In the genomic region with DNA sequence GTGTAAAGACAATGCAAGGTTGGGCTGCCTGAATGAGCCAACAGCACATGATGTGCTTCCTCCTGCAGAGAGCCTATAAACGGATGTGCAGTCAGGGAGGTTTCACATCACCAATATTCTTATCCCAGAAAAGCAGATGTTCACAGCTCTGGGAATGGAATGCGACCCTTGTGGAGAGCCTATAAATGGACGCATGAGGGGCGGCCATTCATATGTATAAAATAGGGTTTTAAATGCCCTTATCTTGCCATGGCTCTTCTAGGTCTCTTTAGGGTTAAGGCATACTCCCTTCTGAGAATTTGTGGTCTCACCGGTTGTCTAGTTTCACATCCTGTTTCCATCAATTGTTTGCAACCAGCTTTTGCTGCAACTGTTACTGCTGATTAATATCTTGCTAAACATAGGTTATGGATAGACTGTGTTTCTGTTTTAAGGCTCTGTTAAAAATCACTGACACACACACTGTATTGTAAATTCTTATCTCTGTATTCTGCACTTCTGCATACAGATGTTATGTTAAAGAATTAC, we compare ENCODE assay signal across 14 cellular contexts. TPM values are rescaled to one million over a fixed set of nuclear protein-coding genes. Genes with fewer than 3 reads are reported as not detected.
DNase-seq lines count a peak whose midpoint lies in the region; TF ChIP-seq lines count a peak whose summit lies in the region.
"Had no signal": no experiment of that assay in that cellular context is flagged by ENCODE, and none has a peak within 500 bp of the region (broad histone marks: within the 10 kb centered on the region; RNA-seq: fewer than 3 reads in every experiment).

No MANE protein-coding gene starts in this region.

- no peak overlapping the region for H2AFZ ChIP-seq in OCI-LY7 (ENCODE audit: low read length)

- TF ChIP-seq CTCF in GM12864 (IDR thresholded peaks at IDR 0.05; ENCODE audit: low read depth, low read length, missing control alignments) (no peak), OCI-LY7 (conservative IDR thresholded peaks at IDR 0.05; ENCODE audit: low read length) (no peak)

- H3K9me2 ChIP-seq in OCI-LY7 (ENCODE audit: insufficient read depth, low read length), result no peaks in the 10 kb centered on the region

- DNase-seq in CD1c-positive myeloid dendritic cell (ENCODE audit: extremely low spot score) (peak; percentile 85), GM12864 (ENCODE audit: low read depth) (peak; percentile 68), OCI-LY7 (ENCODE audit: low spot score) (peak; percentile 54), NCI-H187 (lab: John Stamatoyannopoulos, UW) (no peak), COLO829 (ENCODE audit: low spot score) (no peak), NCI-H1436 treated with DMSO at 0.1 percent for 48 hours (lab: John Stamatoyannopoulos, UW) (no peak)
- peak; percentile 58 for DNase-seq in central memory CD4-positive, alpha-beta T cell
- DNase-seq: activated CD4-positive, alpha-beta T cell treated with anti-CD3 and anti-CD28 coated beads, Interleukin-2, amount 50 U/mL, for 4 hours; anterior cingulate cortex; Caco-2; dorsolateral prefrontal cortex; foreskin fibroblast; NCI-H69; retina had no signal

- H4K20me1 ChIP-seq in OCI-LY7 (ENCODE audit: insufficient read depth, low read length), result no peaks in the 10 kb centered on the region

- no TSS peak for BruUV-seq in OCI-LY7 (replicated peaks; lab: Mats Ljungman, UMichigan)

- intact Hi-C loops in OCI-LY7 (cut with micrococcal nuclease; ENCODE audit: unreplicated experiment), result no loop called here

- peaks cover 27% of the 10 kb centered on the region; the same call in 1 of the 2 replicates for H3K9me3 ChIP-seq in OCI-LY7 (ENCODE audit: low read length)

- no peaks in the 10 kb centered on the region for H3K36me3 ChIP-seq in OCI-LY7 (ENCODE audit: insufficient read depth, low read length)

- H3K4me3 ChIP-seq in GM12864 (ENCODE audit: low read depth, low read length) (no peak overlapping the region), OCI-LY7 (ENCODE audit: low read depth, low read length, poor library complexity, severe bottlenecking) (no peak overlapping the region)
- H3K4me3 ChIP-seq: dorsolateral prefrontal cortex had no signal

- H3K27ac ChIP-seq in OCI-LY7 (ENCODE audit: low read depth, low read length, poor library complexity, severe bottlenecking), result no peak overlapping the region
- H3K27ac ChIP-seq: dorsolateral prefrontal cortex had no signal

- H3K79me2 ChIP-seq in OCI-LY7 (ENCODE audit: insufficient read depth, low read depth, low read length), result no peaks in the 10 kb centered on the region

- CTCF ChIA-PET in OCI-LY7 (lab: Charles Lee; ENCODE audit: unreplicated experiment), result no interaction called here

- peak overlapping the region; percentile 30 for H3K4me2 ChIP-seq in OCI-LY7 (ENCODE audit: low read length)

- peaks cover 16% of the 10 kb centered on the region for H3K4me1 ChIP-seq in OCI-LY7 (ENCODE audit: insufficient read depth, low read length, poor library complexity, severe bottlenecking)
- H3K4me1 ChIP-seq: Caco-2 had no signal

- POLR2A ChIA-PET in OCI-LY7 (lab: Charles Lee), result no interaction called here

RNA-seq across cellular contexts. Expression of gene SLFN11, which starts 31.9 kb away (rescaled TPM):
- 0.05 TPM in 1 of 2 replicates, not detected in the other for total RNA-seq in OCI-LY7 (2014; rRNA removed; shearing (Covaris generic))
- total RNA-seq in OCI-LY7 (2022), result not detected in 2 replicates
- total RNA-seq: Caco-2 had no signal

Comparison
In these comparisons a context has a peak if more than half of its experiments do, and no peak if none do; other contexts are left out.
1. DNase-seq: peak in CD1c-positive myeloid dendritic cell (single experiment), GM12864 (single experiment), OCI-LY7 (single experiment) and central memory CD4-positive, alpha-beta T cell (single experiment); none in NCI-H187 (0 of 2), COLO829 (single experiment) and NCI-H1436 treated with DMSO at 0.1 percent for 48 hours (single experiment).